1 cellular context compared by ENCODE assay signal in the genomic region with DNA sequence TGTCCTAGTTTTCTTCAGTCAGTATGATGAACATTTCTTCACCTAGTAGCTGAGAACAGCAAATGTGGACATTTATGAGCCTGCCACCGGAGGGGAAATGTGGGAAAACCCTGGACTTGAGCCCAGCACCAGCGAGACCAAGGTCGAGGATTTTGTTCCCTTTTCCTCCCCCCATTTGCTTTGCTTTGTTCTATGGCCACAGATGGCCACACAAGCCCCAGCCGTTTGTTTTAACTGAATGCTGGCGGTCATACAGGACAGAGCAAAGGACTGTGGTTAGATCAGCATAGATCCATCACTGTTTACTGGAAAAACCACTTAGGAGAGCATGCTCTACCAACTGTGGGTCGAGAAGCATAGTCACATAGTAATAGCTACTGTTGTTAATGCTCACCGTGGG.
A peak's percentile ranks its signal among the peaks of the same experiment; 100 is the strongest.
TF ChIP-seq lines count a peak whose summit lies in the region.

No MANE protein-coding gene starts in this region.

TF ChIP-seq in HepG2, 621 proteins besides CTCF, POLR2A, EP300 and RAD21 (continued from another document and continues in another):
- TF ChIP-seq KDM2A (CRISPR knock-in tag; IDR thresholded peaks at IDR 0.05; ENCODE audit: borderline replicate concordance, low read depth) (0 out of 2 replicates have a peak, but pooled peaks have one; percentile 19), FOXJ3 (CRISPR knock-in tag; IDR thresholded peaks at IDR 0.05; ENCODE audit: borderline replicate concordance) (peak; percentile 46; the same call in 1 of the 2 replicates), ZNF10 (CRISPR knock-in tag; IDR thresholded peaks at IDR 0.05; ENCODE audit: borderline replicate concordance, low read depth) (no peak), NR2F6 (IDR thresholded peaks at IDR 0.05) (peak; percentile 20; the same call in 1 of the 2 replicates), NR2F6 (CRISPR knock-in tag; IDR thresholded peaks at IDR 0.05) (peak; percentile 55; the same call in 1 of the 2 replicates), NFIC (IDR thresholded peaks at IDR 0.05; ENCODE audit: low read length) (0 out of 2 replicates have a peak, but pooled peaks have one; percentile 15), HDAC2 (CRISPR knock-in tag; IDR thresholded peaks at IDR 0.05) (peak; percentile 29; the same call in 1 of the 2 replicates), IRX3 (CRISPR knock-in tag; IDR thresholded peaks at IDR 0.05; ENCODE audit: borderline replicate concordance, low read depth) (no peak), ZNF546 (CRISPR knock-in tag; conservative IDR thresholded peaks at IDR 0.05) (no peak), SRY (CRISPR knock-in tag; IDR thresholded peaks at IDR 0.05) (no peak; the same call in 1 of the 2 replicates), TSC22D2 (CRISPR knock-in tag; IDR thresholded peaks at IDR 0.05; ENCODE audit: borderline replicate concordance) (no peak), SCMH1 (CRISPR knock-in tag; IDR thresholded peaks at IDR 0.05; ENCODE audit: borderline replicate concordance) (no peak), NCOR1 (IDR thresholded peaks at IDR 0.05; ENCODE audit: borderline replicate concordance, low read length) (peak; percentile 34; the same call in 1 of the 2 replicates), ZFX (CRISPR knock-in tag; IDR thresholded peaks at IDR 0.05; ENCODE audit: low read depth) (peak; percentile 19; the same call in 1 of the 2 replicates), HOXA3 (CRISPR knock-in tag; IDR thresholded peaks at IDR 0.05) (peak; percentile 44; the same call in 1 of the 2 replicates), SALL1 (CRISPR knock-in tag; IDR thresholded peaks at IDR 0.05) (peak; percentile 75), HNF4G (IDR thresholded peaks at IDR 0.05; ENCODE audit: borderline replicate concordance, low read depth, low read length) (peak; percentile 44; the same call in 1 of the 2 replicates), HNF4G (CRISPR knock-in tag; IDR thresholded peaks at IDR 0.05; ENCODE audit: borderline replicate concordance, low read depth) (no peak), ZNF441 (CRISPR knock-in tag; IDR thresholded peaks at IDR 0.05; ENCODE audit: borderline replicate concordance) (0 out of 2 replicates have a peak, but pooled peaks have one; percentile 54), ZNF781 (CRISPR knock-in tag; IDR thresholded peaks at IDR 0.05; ENCODE audit: borderline replicate concordance, not compliant biosample characterization) (no peak), LCORL (IDR thresholded peaks at IDR 0.05) (no peak), LCORL (CRISPR knock-in tag; IDR thresholded peaks at IDR 0.05) (no peak)
- TF ChIP-seq, protein P1, sequence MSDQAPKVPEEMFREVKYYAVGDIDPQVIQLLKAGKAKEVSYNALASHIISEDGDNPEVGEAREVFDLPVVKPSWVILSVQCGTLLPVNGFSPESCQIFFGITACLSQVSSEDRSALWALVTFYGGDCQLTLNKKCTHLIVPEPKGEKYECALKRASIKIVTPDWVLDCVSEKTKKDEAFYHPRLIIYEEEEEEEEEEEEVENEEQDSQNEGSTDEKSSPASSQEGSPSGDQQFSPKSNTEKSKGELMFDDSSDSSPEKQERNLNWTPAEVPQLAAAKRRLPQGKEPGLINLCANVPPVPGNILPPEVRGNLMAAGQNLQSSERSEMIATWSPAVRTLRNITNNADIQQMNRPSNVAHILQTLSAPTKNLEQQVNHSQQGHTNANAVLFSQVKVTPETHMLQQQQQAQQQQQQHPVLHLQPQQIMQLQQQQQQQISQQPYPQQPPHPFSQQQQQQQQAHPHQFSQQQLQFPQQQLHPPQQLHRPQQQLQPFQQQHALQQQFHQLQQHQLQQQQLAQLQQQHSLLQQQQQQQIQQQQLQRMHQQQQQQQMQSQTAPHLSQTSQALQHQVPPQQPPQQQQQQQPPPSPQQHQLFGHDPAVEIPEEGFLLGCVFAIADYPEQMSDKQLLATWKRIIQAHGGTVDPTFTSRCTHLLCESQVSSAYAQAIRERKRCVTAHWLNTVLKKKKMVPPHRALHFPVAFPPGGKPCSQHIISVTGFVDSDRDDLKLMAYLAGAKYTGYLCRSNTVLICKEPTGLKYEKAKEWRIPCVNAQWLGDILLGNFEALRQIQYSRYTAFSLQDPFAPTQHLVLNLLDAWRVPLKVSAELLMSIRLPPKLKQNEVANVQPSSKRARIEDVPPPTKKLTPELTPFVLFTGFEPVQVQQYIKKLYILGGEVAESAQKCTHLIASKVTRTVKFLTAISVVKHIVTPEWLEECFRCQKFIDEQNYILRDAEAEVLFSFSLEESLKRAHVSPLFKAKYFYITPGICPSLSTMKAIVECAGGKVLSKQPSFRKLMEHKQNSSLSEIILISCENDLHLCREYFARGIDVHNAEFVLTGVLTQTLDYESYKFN (CRISPR knock-in tag; conservative IDR thresholded peaks at IDR 0.05), result peak; percentile 82
- TF ChIP-seq, protein P2, sequence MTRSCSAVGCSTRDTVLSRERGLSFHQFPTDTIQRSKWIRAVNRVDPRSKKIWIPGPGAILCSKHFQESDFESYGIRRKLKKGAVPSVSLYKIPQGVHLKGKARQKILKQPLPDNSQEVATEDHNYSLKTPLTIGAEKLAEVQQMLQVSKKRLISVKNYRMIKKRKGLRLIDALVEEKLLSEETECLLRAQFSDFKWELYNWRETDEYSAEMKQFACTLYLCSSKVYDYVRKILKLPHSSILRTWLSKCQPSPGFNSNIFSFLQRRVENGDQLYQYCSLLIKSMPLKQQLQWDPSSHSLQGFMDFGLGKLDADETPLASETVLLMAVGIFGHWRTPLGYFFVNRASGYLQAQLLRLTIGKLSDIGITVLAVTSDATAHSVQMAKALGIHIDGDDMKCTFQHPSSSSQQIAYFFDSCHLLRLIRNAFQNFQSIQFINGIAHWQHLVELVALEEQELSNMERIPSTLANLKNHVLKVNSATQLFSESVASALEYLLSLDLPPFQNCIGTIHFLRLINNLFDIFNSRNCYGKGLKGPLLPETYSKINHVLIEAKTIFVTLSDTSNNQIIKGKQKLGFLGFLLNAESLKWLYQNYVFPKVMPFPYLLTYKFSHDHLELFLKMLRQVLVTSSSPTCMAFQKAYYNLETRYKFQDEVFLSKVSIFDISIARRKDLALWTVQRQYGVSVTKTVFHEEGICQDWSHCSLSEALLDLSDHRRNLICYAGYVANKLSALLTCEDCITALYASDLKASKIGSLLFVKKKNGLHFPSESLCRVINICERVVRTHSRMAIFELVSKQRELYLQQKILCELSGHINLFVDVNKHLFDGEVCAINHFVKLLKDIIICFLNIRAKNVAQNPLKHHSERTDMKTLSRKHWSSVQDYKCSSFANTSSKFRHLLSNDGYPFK (CRISPR knock-in tag; IDR thresholded peaks at IDR 0.05; ENCODE audit: borderline replicate concordance), result no peak
- TF ChIP-seq, protein P3, sequence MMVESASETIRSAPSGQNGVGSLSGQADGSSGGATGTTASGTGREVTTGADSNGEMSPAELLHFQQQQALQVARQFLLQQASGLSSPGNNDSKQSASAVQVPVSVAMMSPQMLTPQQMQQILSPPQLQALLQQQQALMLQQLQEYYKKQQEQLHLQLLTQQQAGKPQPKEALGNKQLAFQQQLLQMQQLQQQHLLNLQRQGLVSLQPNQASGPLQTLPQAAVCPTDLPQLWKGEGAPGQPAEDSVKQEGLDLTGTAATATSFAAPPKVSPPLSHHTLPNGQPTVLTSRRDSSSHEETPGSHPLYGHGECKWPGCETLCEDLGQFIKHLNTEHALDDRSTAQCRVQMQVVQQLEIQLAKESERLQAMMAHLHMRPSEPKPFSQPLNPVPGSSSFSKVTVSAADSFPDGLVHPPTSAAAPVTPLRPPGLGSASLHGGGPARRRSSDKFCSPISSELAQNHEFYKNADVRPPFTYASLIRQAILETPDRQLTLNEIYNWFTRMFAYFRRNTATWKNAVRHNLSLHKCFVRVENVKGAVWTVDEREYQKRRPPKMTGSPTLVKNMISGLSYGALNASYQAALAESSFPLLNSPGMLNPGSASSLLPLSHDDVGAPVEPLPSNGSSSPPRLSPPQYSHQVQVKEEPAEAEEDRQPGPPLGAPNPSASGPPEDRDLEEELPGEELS (CRISPR knock-in tag; IDR thresholded peaks at IDR 0.05), result peak; percentile 67
- TF ChIP-seq, protein P4, sequence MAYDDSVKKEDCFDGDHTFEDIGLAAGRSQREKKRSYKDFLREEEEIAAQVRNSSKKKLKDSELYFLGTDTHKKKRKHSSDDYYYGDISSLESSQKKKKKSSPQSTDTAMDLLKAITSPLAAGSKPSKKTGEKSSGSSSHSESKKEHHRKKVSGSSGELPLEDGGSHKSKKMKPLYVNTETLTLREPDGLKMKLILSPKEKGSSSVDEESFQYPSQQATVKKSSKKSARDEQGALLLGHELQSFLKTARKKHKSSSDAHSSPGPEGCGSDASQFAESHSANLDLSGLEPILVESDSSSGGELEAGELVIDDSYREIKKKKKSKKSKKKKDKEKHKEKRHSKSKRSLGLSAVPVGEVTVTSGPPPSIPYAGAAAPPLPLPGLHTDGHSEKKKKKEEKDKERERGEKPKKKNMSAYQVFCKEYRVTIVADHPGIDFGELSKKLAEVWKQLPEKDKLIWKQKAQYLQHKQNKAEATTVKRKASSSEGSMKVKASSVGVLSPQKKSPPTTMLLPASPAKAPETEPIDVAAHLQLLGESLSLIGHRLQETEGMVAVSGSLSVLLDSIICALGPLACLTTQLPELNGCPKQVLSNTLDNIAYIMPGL (CRISPR knock-in tag; IDR thresholded peaks at IDR 0.05; ENCODE audit: borderline replicate concordance in 1 of 2, low read depth in 1 of 2), result 0 out of 4 replicates have a peak, but pooled peaks of 1 of the 2 experiments have one; percentile 18
- TF ChIP-seq, protein P5, sequence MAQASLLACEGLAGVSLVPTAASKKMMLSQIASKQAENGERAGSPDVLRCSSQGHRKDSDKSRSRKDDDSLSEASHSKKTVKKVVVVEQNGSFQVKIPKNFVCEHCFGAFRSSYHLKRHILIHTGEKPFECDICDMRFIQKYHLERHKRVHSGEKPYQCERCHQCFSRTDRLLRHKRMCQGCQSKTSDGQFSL (CRISPR knock-in tag; IDR thresholded peaks at IDR 0.05), result peak; percentile 35; the same call in 1 of the 2 replicates
- TF ChIP-seq, protein P6, sequence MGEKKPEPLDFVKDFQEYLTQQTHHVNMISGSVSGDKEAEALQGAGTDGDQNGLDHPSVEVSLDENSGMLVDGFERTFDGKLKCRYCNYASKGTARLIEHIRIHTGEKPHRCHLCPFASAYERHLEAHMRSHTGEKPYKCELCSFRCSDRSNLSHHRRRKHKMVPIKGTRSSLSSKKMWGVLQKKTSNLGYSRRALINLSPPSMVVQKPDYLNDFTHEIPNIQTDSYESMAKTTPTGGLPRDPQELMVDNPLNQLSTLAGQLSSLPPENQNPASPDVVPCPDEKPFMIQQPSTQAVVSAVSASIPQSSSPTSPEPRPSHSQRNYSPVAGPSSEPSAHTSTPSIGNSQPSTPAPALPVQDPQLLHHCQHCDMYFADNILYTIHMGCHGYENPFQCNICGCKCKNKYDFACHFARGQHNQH (CRISPR knock-in tag; IDR thresholded peaks at IDR 0.05), result 0 out of 2 replicates have a peak, but pooled peaks have one; percentile 28
- TF ChIP-seq, protein P7, sequence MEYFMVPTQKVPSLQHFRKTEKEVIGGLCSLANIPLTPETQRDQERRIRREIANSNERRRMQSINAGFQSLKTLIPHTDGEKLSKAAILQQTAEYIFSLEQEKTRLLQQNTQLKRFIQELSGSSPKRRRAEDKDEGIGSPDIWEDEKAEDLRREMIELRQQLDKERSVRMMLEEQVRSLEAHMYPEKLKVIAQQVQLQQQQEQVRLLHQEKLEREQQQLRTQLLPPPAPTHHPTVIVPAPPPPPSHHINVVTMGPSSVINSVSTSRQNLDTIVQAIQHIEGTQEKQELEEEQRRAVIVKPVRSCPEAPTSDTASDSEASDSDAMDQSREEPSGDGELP (IDR thresholded peaks at IDR 0.05; ENCODE audit: borderline replicate concordance, low read depth), result peak; percentile 68; the same call in 1 of the 2 replicates
- TF ChIP-seq, protein P8, sequence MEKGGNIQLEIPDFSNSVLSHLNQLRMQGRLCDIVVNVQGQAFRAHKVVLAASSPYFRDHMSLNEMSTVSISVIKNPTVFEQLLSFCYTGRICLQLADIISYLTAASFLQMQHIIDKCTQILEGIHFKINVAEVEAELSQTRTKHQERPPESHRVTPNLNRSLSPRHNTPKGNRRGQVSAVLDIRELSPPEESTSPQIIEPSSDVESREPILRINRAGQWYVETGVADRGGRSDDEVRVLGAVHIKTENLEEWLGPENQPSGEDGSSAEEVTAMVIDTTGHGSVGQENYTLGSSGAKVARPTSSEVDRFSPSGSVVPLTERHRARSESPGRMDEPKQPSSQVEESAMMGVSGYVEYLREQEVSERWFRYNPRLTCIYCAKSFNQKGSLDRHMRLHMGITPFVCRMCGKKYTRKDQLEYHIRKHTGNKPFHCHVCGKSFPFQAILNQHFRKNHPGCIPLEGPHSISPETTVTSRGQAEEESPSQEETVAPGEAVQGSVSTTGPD (CRISPR knock-in tag; IDR thresholded peaks at IDR 0.05), result peak; percentile 47; the same call in 1 of the 2 replicates
- TF ChIP-seq, protein P9, sequence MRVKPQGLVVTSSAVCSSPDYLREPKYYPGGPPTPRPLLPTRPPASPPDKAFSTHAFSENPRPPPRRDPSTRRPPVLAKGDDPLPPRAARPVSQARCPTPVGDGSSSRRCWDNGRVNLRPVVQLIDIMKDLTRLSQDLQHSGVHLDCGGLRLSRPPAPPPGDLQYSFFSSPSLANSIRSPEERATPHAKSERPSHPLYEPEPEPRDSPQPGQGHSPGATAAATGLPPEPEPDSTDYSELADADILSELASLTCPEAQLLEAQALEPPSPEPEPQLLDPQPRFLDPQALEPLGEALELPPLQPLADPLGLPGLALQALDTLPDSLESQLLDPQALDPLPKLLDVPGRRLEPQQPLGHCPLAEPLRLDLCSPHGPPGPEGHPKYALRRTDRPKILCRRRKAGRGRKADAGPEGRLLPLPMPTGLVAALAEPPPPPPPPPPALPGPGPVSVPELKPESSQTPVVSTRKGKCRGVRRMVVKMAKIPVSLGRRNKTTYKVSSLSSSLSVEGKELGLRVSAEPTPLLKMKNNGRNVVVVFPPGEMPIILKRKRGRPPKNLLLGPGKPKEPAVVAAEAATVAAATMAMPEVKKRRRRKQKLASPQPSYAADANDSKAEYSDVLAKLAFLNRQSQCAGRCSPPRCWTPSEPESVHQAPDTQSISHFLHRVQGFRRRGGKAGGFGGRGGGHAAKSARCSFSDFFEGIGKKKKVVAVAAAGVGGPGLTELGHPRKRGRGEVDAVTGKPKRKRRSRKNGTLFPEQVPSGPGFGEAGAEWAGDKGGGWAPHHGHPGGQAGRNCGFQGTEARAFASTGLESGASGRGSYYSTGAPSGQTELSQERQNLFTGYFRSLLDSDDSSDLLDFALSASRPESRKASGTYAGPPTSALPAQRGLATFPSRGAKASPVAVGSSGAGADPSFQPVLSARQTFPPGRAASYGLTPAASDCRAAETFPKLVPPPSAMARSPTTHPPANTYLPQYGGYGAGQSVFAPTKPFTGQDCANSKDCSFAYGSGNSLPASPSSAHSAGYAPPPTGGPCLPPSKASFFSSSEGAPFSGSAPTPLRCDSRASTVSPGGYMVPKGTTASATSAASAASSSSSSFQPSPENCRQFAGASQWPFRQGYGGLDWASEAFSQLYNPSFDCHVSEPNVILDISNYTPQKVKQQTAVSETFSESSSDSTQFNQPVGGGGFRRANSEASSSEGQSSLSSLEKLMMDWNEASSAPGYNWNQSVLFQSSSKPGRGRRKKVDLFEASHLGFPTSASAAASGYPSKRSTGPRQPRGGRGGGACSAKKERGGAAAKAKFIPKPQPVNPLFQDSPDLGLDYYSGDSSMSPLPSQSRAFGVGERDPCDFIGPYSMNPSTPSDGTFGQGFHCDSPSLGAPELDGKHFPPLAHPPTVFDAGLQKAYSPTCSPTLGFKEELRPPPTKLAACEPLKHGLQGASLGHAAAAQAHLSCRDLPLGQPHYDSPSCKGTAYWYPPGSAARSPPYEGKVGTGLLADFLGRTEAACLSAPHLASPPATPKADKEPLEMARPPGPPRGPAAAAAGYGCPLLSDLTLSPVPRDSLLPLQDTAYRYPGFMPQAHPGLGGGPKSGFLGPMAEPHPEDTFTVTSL (CRISPR knock-in tag; IDR thresholded peaks at IDR 0.05; ENCODE audit: borderline replicate concordance), result peak; percentile 52; the same call in 1 of the 2 replicates
